23 cellular contexts compared by ENCODE assay signal in the genomic region with DNA sequence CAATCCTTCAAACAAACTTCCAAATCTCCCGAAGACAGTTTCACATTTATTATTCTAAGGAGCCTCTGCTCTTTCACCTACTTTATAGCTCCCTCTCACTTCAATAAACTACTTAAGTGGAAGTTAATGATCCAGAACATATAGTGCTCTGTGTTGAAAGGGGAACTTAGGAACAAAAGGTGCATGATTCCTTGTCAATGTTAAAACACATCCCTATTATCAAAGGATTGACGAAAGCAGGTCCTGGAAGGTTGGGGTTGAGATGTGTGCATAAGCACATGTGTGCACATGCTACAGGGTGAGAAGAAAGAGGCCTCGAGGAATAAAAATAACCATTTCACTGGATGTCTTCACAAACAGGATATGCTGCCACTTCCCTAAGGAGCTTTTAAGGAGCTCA.
DNase-seq lines count a peak whose midpoint lies in the region; TF ChIP-seq lines count a peak whose summit lies in the region.
"Had no signal": no experiment of that assay in that cellular context is flagged by ENCODE, and none has a peak within 500 bp of the region (broad histone marks: within the 10 kb centered on the region; RNA-seq: fewer than 3 reads in every experiment).

No MANE protein-coding gene starts in this region.

- DNase-seq in Caki2 (ENCODE audit: low read depth) (peak; percentile 74), NCI-H69 (lab: John Stamatoyannopoulos, UW) (peak; percentile 87), nephron progenitor cell (no peak), NCI-H82 treated with DMSO at 0.1 percent for 48 hours (lab: John Stamatoyannopoulos, UW; ENCODE audit: unreplicated experiment) (no peak)
- no peak for DNase-seq in stimulated activated CD4-positive, alpha-beta T cell treated with anti-CD3 and anti-CD28 coated beads, Interleukin-15, amount 100 ng/mL, for 24 hours
- DNase-seq in stimulated activated CD8-positive, alpha-beta memory T cell treated with anti-CD3 and anti-CD28 coated beads, Interleukin-4, amount 100 ng/mL, for 48 hours: no peak
- DNase-seq: activated CD4-positive, alpha-beta T cell treated with anti-CD3 and anti-CD28 coated beads for 36 hours; activated CD8-positive, alpha-beta T cell treated with anti-CD3 and anti-CD28 coated beads, Interleukin-2, amount 10 ng/mL, durations not matched to agents 7 days and 5 days; activated naive CD4-positive, alpha-beta T cell treated with anti-CD3 and anti-CD28 coated beads, Interleukin-2, amount 50 U/mL, for 16 hours; amniotic stem cell; CD4-positive, CD25-positive, alpha-beta regulatory T cell; EL; KG1; NCI-H2081 treated with DMSO at 0.1 percent for 48 hours; NCI-H526 treated with DMSO at 0.1 percent for 48 hours; pancreas; retina; SIG-M5; stimulated activated naive CD4-positive, alpha-beta T cell treated with Interleukin-2 at 50 U/mL for 16 hours; upper lobe of left lung had no signal

- no peak overlapping the region for H3K4me3 Mint-ChIP-seq in nephron progenitor cell
- H3K4me3 Mint-ChIP-seq: activated CD4-positive, alpha-beta T cell treated with anti-CD3 and anti-CD28 coated beads for 36 hours; activated CD8-positive, alpha-beta T cell treated with anti-CD3 and anti-CD28 coated beads, Interleukin-2, amount 10 ng/mL, durations not matched to agents 7 days and 5 days; CD4-positive, CD25-positive, alpha-beta regulatory T cell; memory B cell; nephron had no signal

- H3K9me3 Mint-ChIP-seq in nephron progenitor cell: peaks cover 8% of the 10 kb centered on the region
- H3K9me3 Mint-ChIP-seq: CD4-positive, CD25-positive, alpha-beta regulatory T cell; memory B cell had no signal

- no peak for TF ChIP-seq EP300 in Ishikawa (IDR thresholded peaks at IDR 0.05; ENCODE audit: borderline replicate concordance)

- peak overlapping the region; percentile 49 for H3K27ac Mint-ChIP-seq in nephron progenitor cell
- H3K27ac Mint-ChIP-seq: activated CD4-positive, alpha-beta T cell treated with anti-CD3 and anti-CD28 coated beads for 36 hours; activated CD8-positive, alpha-beta T cell treated with anti-CD3 and anti-CD28 coated beads, Interleukin-2, amount 10 ng/mL, durations not matched to agents 7 days and 5 days; CD4-positive, CD25-positive, alpha-beta regulatory T cell; memory B cell had no signal

- H3K4me1 Mint-ChIP-seq in nephron progenitor cell: peaks cover 45% of the 10 kb centered on the region
- H3K4me1 Mint-ChIP-seq: activated CD4-positive, alpha-beta T cell treated with anti-CD3 and anti-CD28 coated beads for 36 hours; memory B cell had no signal

- in situ Hi-C loops in Caki2 (cut with HindIII; ENCODE audit: low pct_unique_long_range_greater_than_20kb, low sequenced_read_pairs): no loop called here

- TF ChIP-seq RAD21 in Ishikawa (IDR thresholded peaks at IDR 0.05; ENCODE audit: low read depth): no peak

- TF ChIP-seq CTCF in nephron progenitor cell (IDR thresholded peaks at IDR 0.05): no peak

- H3K27me3 Mint-ChIP-seq in nephron progenitor cell (ENCODE audit: low read depth, poor library complexity): peaks cover 9% of the 10 kb centered on the region
- H3K27me3 Mint-ChIP-seq: activated CD4-positive, alpha-beta T cell treated with anti-CD3 and anti-CD28 coated beads for 36 hours; CD4-positive, CD25-positive, alpha-beta regulatory T cell; memory B cell had no signal

- H3K36me3 Mint-ChIP-seq in nephron progenitor cell (ENCODE audit: low read depth): peaks cover 4% of the 10 kb centered on the region

TF ChIP-seq in Ishikawa, 13 proteins besides CTCF, POLR2A, EP300 and RAD21:
- no peak for TF ChIP-seq FOXM1 (IDR thresholded peaks at IDR 0.05; ENCODE audit: borderline replicate concordance, low read depth)
- TF ChIP-seq, protein P1, sequence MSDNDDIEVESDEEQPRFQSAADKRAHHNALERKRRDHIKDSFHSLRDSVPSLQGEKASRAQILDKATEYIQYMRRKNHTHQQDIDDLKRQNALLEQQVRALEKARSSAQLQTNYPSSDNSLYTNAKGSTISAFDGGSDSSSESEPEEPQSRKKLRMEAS (IDR thresholded peaks at IDR 0.05): 0 out of 2 replicates have a peak, but pooled peaks have one; percentile 26
- TF ChIP-seq, protein P2, sequence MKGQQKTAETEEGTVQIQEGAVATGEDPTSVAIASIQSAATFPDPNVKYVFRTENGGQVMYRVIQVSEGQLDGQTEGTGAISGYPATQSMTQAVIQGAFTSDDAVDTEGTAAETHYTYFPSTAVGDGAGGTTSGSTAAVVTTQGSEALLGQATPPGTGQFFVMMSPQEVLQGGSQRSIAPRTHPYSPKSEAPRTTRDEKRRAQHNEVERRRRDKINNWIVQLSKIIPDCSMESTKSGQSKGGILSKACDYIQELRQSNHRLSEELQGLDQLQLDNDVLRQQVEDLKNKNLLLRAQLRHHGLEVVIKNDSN (IDR thresholded peaks at IDR 0.05): no peak
- TF ChIP-seq TCF12 (IDR thresholded peaks at IDR 0.05; ENCODE audit: low read depth): no peak

Comparison
In these comparisons a context has a peak if more than half of its experiments do, and no peak if none do; other contexts are left out.
1. DNase-seq: peak in Caki2 (single experiment) and NCI-H69 (single experiment); none in nephron progenitor cell (single experiment), NCI-H82 treated with DMSO at 0.1 percent for 48 hours (single experiment), stimulated activated CD4-positive, alpha-beta T cell treated with anti-CD3 and anti-CD28 coated beads, Interleukin-15, amount 100 ng/mL, for 24 hours (single experiment) and stimulated activated CD8-positive, alpha-beta memory T cell treated with anti-CD3 and anti-CD28 coated beads, Interleukin-4, amount 100 ng/mL, for 48 hours (single experiment).